Comparison of ENCODE assay signal across 23 cellular contexts in genomic region chr19:32367063-32367462, GRCh38.
"Had no signal": no experiment of that assay in that cellular context is flagged by ENCODE, and none has a peak within 500 bp of the region (broad histone marks: within the 10 kb centered on the region; RNA-seq: fewer than 3 reads in every experiment).

No MANE protein-coding gene starts in this region.

- H3K4me3 Mint-ChIP-seq: activated CD8-positive, alpha-beta memory T cell treated with anti-CD3 and anti-CD28 coated beads, Interleukin-2, amount 10 ng/mL, durations not matched to agents 7 days and 5 days; activated naive CD4-positive, alpha-beta T cell treated with anti-CD3 and anti-CD28 coated beads for 36 hours; activated naive CD8-positive, alpha-beta T cell; activated T-cell treated with anti-CD3 and anti-CD28 coated beads, Interleukin-2, amount 50 U/mL, for 4 hours; activated T-helper 17 cell treated with anti-CD3 and anti-CD28 coated beads, Interleukin-2, amount 50 U/mL, for 72 hours; brain; T-helper 1 cell treated with Interleukin-12 subunit alpha and Interleukin-12 subunit beta and Interleukin-4 antibody, amounts not matched to agents 30 μg/mL and 1 μg/mL, for 36 hours had no signal

- ATAC-seq: activated CD8-positive, alpha-beta memory T cell treated with anti-CD3 and anti-CD28 coated beads, Interleukin-2, amount 10 ng/mL, durations not matched to agents 7 days and 5 days; activated T-cell treated with anti-CD3 and anti-CD28 coated beads, Interleukin-2, amount 50 U/mL, for 4 hours; activated T-helper 17 cell treated with anti-CD3 and anti-CD28 coated beads, Interleukin-2, amount 50 U/mL, for 72 hours; PC-3 had no signal

- DNase-seq: activated CD4-positive, alpha-beta T cell treated with anti-CD3 and anti-CD28 coated beads for 4 hours; activated CD8-positive, alpha-beta memory T cell treated with anti-CD3 and anti-CD28 coated beads, Interleukin-2, amount 10 ng/mL, durations not matched to agents 7 days and 5 days; activated gamma-delta T cell; activated naive CD4-positive, alpha-beta T cell treated with anti-CD3 and anti-CD28 coated beads for 36 hours; activated T-cell treated with anti-CD3 and anti-CD28 coated beads, Interleukin-2, amount 50 U/mL, for 4 hours; amygdala; Karpas-422; MM.1S; NCI-H1105; NCI-H1436; NCI-H1694 treated with DMSO at 0.1 percent for 48 hours; NCI-H2081; NCI-H510A treated with DMSO at 0.1 percent for 48 hours; NCI-H69; PC-3; SHP77 treated with DMSO at 0.1 percent for 48 hours; T-helper 9 cell had no signal

- H3K4me1 Mint-ChIP-seq: activated CD8-positive, alpha-beta memory T cell treated with anti-CD3 and anti-CD28 coated beads, Interleukin-2, amount 10 ng/mL, durations not matched to agents 7 days and 5 days had no signal

- H3K27me3 ChIP-seq: cardiac muscle cell had no signal

- H3K27ac Mint-ChIP-seq: activated CD8-positive, alpha-beta memory T cell treated with anti-CD3 and anti-CD28 coated beads, Interleukin-2, amount 10 ng/mL, durations not matched to agents 7 days and 5 days; activated naive CD4-positive, alpha-beta T cell treated with anti-CD3 and anti-CD28 coated beads for 36 hours; activated naive CD8-positive, alpha-beta T cell; activated T-helper 17 cell treated with anti-CD3 and anti-CD28 coated beads, Interleukin-2, amount 50 U/mL, for 72 hours; T-helper 1 cell treated with Interleukin-12 subunit alpha and Interleukin-12 subunit beta and Interleukin-4 antibody, amounts not matched to agents 30 μg/mL and 1 μg/mL, for 36 hours had no signal

- H3K4me3 ChIP-seq: cardiac muscle cell had no signal

- H3K9me3 Mint-ChIP-seq: activated naive CD4-positive, alpha-beta T cell treated with anti-CD3 and anti-CD28 coated beads for 36 hours; activated T-cell treated with anti-CD3 and anti-CD28 coated beads, Interleukin-2, amount 50 U/mL, for 4 hours; activated T-helper 17 cell treated with anti-CD3 and anti-CD28 coated beads, Interleukin-2, amount 50 U/mL, for 72 hours; brain; T-helper 1 cell treated with Interleukin-12 subunit alpha and Interleukin-12 subunit beta and Interleukin-4 antibody, amounts not matched to agents 30 μg/mL and 1 μg/mL, for 36 hours had no signal

- H3K27ac ChIP-seq: VCaP had no signal

- H3K27me3 Mint-ChIP-seq: activated CD8-positive, alpha-beta memory T cell treated with anti-CD3 and anti-CD28 coated beads, Interleukin-2, amount 10 ng/mL, durations not matched to agents 7 days and 5 days; activated naive CD8-positive, alpha-beta T cell; activated T-helper 17 cell treated with anti-CD3 and anti-CD28 coated beads, Interleukin-2, amount 50 U/mL, for 72 hours; brain had no signal
